15 cellular contexts compared by ENCODE assay signal in genomic region chr6:130583268-130583667, GRCh38.
DNase-seq lines count a peak whose midpoint lies in the region; ATAC-seq and TF ChIP-seq lines count a peak whose summit lies in the region.
"Had no signal": no experiment of that assay in that cellular context is flagged by ENCODE, and none has a peak within 500 bp of the region (broad histone marks: within the 10 kb centered on the region; RNA-seq: fewer than 3 reads in every experiment).

No MANE protein-coding gene starts in this region.

- H3K36me3 ChIP-seq in GM23338 (ENCODE audit: insufficient read depth) (no peaks in the 10 kb centered on the region), endodermal cell (ENCODE audit: control insufficient read depth, insufficient read depth, low read length) (no peaks in the 10 kb centered on the region)

- WGBS in endodermal cell (ENCODE audit: insufficient coverage in 1 of 2, insufficient read length in 1 of 2), 2 experiments, result 93 to 100% methylated on average over 8 to 11 of the region's 11 CpGs

- no peaks in the 10 kb centered on the region; the same call in 1 of the 2 replicates for H3K4me1 ChIP-seq in GM23338 (ENCODE audit: insufficient read depth)
- no peaks in the 10 kb centered on the region for H3K4me1 ChIP-seq in endodermal cell (ENCODE audit: control insufficient read depth, insufficient read depth, low read length)

- H3K9me2 ChIP-seq in GM23338 (ENCODE audit: insufficient read depth), result no peaks in the 10 kb centered on the region

- H3F3A ChIP-seq in GM23338 (replicated peaks; ENCODE audit: low read depth), result no peaks in the 10 kb centered on the region

- H3K27ac Mint-ChIP-seq in GM23338, result no peak overlapping the region
- H3K27ac Mint-ChIP-seq in endodermal cell, result no peak overlapping the region
- H3K27ac Mint-ChIP-seq: B cell had no signal

- H3K4me2 ChIP-seq in GM23338, result no peak overlapping the region

- H3K27me3 Mint-ChIP-seq in GM23338 (ENCODE audit: insufficient read depth, low read depth, poor library complexity) (no peaks in the 10 kb centered on the region), endodermal cell (ENCODE audit: insufficient read depth) (no peaks in the 10 kb centered on the region)
- H3K27me3 Mint-ChIP-seq: B cell; CD4-positive, alpha-beta memory T cell had no signal

- no peak overlapping the region for H3K9ac ChIP-seq in endodermal cell (ENCODE audit: extremely low read depth, low read length, poor library complexity, severe bottlenecking)

- no peaks in the 10 kb centered on the region for H4K20me1 ChIP-seq in GM23338 (replicated peaks; ENCODE audit: insufficient read depth)

- H3K4me3 ChIP-seq in GM23338, result no peak overlapping the region
- H3K4me3 ChIP-seq in endodermal cell (ENCODE audit: low read length), result no peak overlapping the region
- H3K4me3 ChIP-seq: K562 had no signal

- H3K27me3 ChIP-seq in GM23338 (ENCODE audit: insufficient read depth), result no peaks in the 10 kb centered on the region
- H3K27me3 ChIP-seq in endodermal cell (ENCODE audit: control insufficient read depth, insufficient read depth, low read length, poor library complexity, severe bottlenecking), result no peaks in the 10 kb centered on the region

- ATAC-seq in GM23338 (peak; percentile 49), HG02938 (IDR thresholded peaks at IDR 0.05; ENCODE audit: unreplicated experiment) (no peak), HG03354 (IDR thresholded peaks at IDR 0.05; ENCODE audit: poor library complexity, severe bottlenecking, unreplicated experiment) (no peak)
- ATAC-seq: K562 had no signal

- H3K4me3 Mint-ChIP-seq in GM23338 (no peak overlapping the region), endodermal cell (no peak overlapping the region)
- H3K4me3 Mint-ChIP-seq: B cell; CD4-positive, alpha-beta memory T cell had no signal

- peak; percentile 11 for DNase-seq in NCI-H146 (lab: John Stamatoyannopoulos, UW)
- no peak for DNase-seq in NCI-H146 treated with DMSO at 0.1 percent for 48 hours (lab: John Stamatoyannopoulos, UW; ENCODE audit: unreplicated experiment)
- peak; percentile 17 for DNase-seq in GM23338 (ENCODE audit: low spot score)
- peak; percentile 24 for DNase-seq in NCI-H774 (lab: John Stamatoyannopoulos, UW)
- peak; percentile 49 for DNase-seq in endodermal cell
- DNase-seq in NCI-H187 (lab: John Stamatoyannopoulos, UW), result no peak
- DNase-seq: ACHN; C1 segment of cervical spinal cord; CD4-positive, alpha-beta memory T cell; H7 had no signal

- H3K9me3 Mint-ChIP-seq in GM23338, result no peaks in the 10 kb centered on the region
- no peaks in the 10 kb centered on the region for H3K9me3 Mint-ChIP-seq in endodermal cell
- H3K9me3 Mint-ChIP-seq: CD4-positive, alpha-beta memory T cell had no signal

- TF ChIP-seq CTCF in GM23338 (conservative IDR thresholded peaks at IDR 0.05; ENCODE audit: low read depth in 2 of 2) (no peak), endodermal cell (conservative IDR thresholded peaks at IDR 0.05) (no peak)

- no peaks in the 10 kb centered on the region for H3K9me3 ChIP-seq in endodermal cell (ENCODE audit: control insufficient read depth, low read length)

- H3K4me1 Mint-ChIP-seq in GM23338 (no peaks in the 10 kb centered on the region), endodermal cell (peaks cover 5% of the 10 kb centered on the region)
- H3K4me1 Mint-ChIP-seq: B cell had no signal

- H3K36me3 Mint-ChIP-seq in GM23338 (ENCODE audit: low read depth) (no peaks in the 10 kb centered on the region), endodermal cell (ENCODE audit: low read depth) (no peaks in the 10 kb centered on the region)
- H3K36me3 Mint-ChIP-seq: CD4-positive, alpha-beta memory T cell had no signal

- H3K27ac ChIP-seq in GM23338 (ENCODE audit: low read depth) (no peak overlapping the region), endodermal cell (ENCODE audit: low read depth, low read length) (no peak overlapping the region)
- H3K27ac ChIP-seq: HL-60 had no signal

- no peaks in the 10 kb centered on the region for H3K79me2 ChIP-seq in GM23338 (replicated peaks; ENCODE audit: insufficient read depth)

- peak overlapping the region; percentile 40; the same call in 1 of the 2 replicates for H2AFZ ChIP-seq in GM23338

TF ChIP-seq in GM23338, 12 proteins besides CTCF, POLR2A, EP300 and RAD21:
- no peak for TF ChIP-seq ZNF462 (CRISPR knock-in tag; IDR thresholded peaks at IDR 0.05)
- no peak for TF ChIP-seq POLR2AphosphoS5 (IDR thresholded peaks at IDR 0.05; ENCODE audit: low read depth)
- TF ChIP-seq JUNB (IDR thresholded peaks at IDR 0.05; ENCODE audit: unreplicated experiment), result no peak
- no peak for TF ChIP-seq NANOG (IDR thresholded peaks at IDR 0.05; ENCODE audit: borderline replicate concordance)
- no peak for TF ChIP-seq EZH2phosphoT487 (IDR thresholded peaks at IDR 0.05; ENCODE audit: unreplicated experiment)
- no peak for TF ChIP-seq CREB1 (CRISPR knock-in tag; IDR thresholded peaks at IDR 0.05; ENCODE audit: low read depth)

Comparison
In these comparisons a context has a peak if more than half of its experiments do, and no peak if none do; other contexts are left out.
1. DNase-seq: peak in NCI-H146 (single experiment), GM23338 (single experiment), NCI-H774 (single experiment) and endodermal cell (single experiment); none in NCI-H146 treated with DMSO at 0.1 percent for 48 hours (single experiment) and NCI-H187 (0 of 2).